18 cellular contexts compared by ENCODE assay signal in the genomic region with DNA sequence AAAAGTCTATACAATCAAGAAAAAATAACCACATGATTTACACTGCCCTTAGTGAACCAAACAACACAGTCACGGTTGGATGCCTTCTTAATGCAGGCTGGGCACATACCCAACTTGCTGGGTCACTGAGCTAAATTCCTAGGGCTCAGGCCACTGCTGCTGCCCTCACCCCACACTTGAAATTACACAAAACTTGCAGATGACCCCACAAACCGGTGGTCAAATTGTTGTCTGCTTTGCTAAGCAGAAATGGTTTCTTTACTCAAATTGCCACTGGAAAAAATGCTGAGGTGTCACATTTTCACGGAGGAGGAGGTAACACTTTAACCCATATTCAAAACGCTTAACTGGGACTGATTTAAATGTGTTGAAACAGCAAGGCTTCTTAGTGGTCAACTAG.
A peak's percentile ranks its signal among the peaks of the same experiment; 100 is the strongest.
DNase-seq lines count a peak whose midpoint lies in the region; ATAC-seq and TF ChIP-seq lines count a peak whose summit lies in the region.
"Had no signal": no experiment of that assay in that cellular context is flagged by ENCODE, and none has a peak within 500 bp of the region (broad histone marks: within the 10 kb centered on the region; RNA-seq: fewer than 3 reads in every experiment).

No MANE protein-coding gene starts in this region.

- CTCF ChIA-PET in HEK293 (lab: Yijun Ruan, JAX), result no interaction called here

- H3K27ac ChIP-seq in HEK293 (ENCODE audit: extremely low read depth, low read depth, low read length), result no peak overlapping the region
- H3K27ac ChIP-seq: BLaER1, dorsolateral prefrontal cortex, right atrium auricular region had no signal

- ATAC-seq in HG02571 (IDR thresholded peaks at IDR 0.05; ENCODE audit: unreplicated experiment) (no peak), GM21786 (IDR thresholded peaks at IDR 0.05; ENCODE audit: unreplicated experiment) (no peak)
- ATAC-seq: activated T-cell treated with anti-CD3 and anti-CD28 coated beads, Interleukin-2, amount 50 U/mL, for 4 hours; stimulated activated naive CD8-positive, alpha-beta T cell treated with anti-CD3 and anti-CD28 coated beads, Interleukin-15, amount 100 ng/mL, for 72 hours had no signal

- POLR2A ChIA-PET in HEK293 (lab: Yijun Ruan, JAX), result no interaction called here

- no peak overlapping the region for H3K4me3 ChIP-seq in HEK293 (ENCODE audit: low read depth, low read length)
- H3K4me3 ChIP-seq: BLaER1, dorsolateral prefrontal cortex, right atrium auricular region had no signal

- H3K9me3 ChIP-seq in HEK293 (ENCODE audit: control insufficient read depth, insufficient read depth, low read depth, low read length), result no peaks in the 10 kb centered on the region
- H3K9me3 ChIP-seq: BLaER1, right atrium auricular region had no signal

- no peak for TF ChIP-seq CTCF in HEK293 (tag by site-specific recombination; IDR thresholded peaks at IDR 0.05)

- H3K4me1 ChIP-seq in HEK293 (ENCODE audit: control insufficient read depth, insufficient read depth, low read length), result no peaks in the 10 kb centered on the region; the same call in 1 of the 2 replicates
- H3K4me1 ChIP-seq: BLaER1, right atrium auricular region had no signal

- no peaks in the 10 kb centered on the region for H3K36me3 ChIP-seq in HEK293 (ENCODE audit: control insufficient read depth in 2 of 2, insufficient read depth in 1 of 2, low read length in 2 of 2)
- H3K36me3 ChIP-seq: BLaER1, right atrium auricular region had no signal

- DNase-seq in DMS53 (lab: John Stamatoyannopoulos, UW) (peak; percentile 56), astrocyte of the hippocampus (ENCODE audit: low read depth, low spot score) (peak; percentile 66), medulla oblongata (ENCODE audit: extremely low spot score) (peak; percentile 32), NCI-H1048 (lab: John Stamatoyannopoulos, UW) (no peak)
- no peak for DNase-seq in activated naive CD4-positive, alpha-beta T cell treated with Interleukin-2 at 50 U/mL for 16 hours
- DNase-seq: activated CD4-positive, alpha-beta T cell treated with anti-CD3 and anti-CD28 coated beads for 4 hours; activated T-cell treated with anti-CD3 and anti-CD28 coated beads, Interleukin-2, amount 50 U/mL, for 4 hours; dorsolateral prefrontal cortex; naive B cell; NCI-H1105; NCI-H510A; stimulated activated naive CD8-positive, alpha-beta T cell treated with anti-CD3 and anti-CD28 coated beads, Interleukin-15, amount 100 ng/mL, for 72 hours; T-helper 2 cell had no signal

TF ChIP-seq in HEK293, 187 proteins besides CTCF, POLR2A, EP300 and RAD21:
- peak; percentile 82 for TF ChIP-seq ZBTB48 (tag by site-specific recombination; IDR thresholded peaks at IDR 0.05)
- TF ChIP-seq ZNF707 (tag by site-specific recombination; IDR thresholded peaks at IDR 0.05), result no peak
- TF ChIP-seq ZNF155 (tag by site-specific recombination; IDR thresholded peaks at IDR 0.05), result no peak
- TF ChIP-seq ZNF510 (tag by site-specific recombination; IDR thresholded peaks at IDR 0.05; ENCODE audit: insufficient replicate concordance), result no peak
- no peak for TF ChIP-seq MEIS1 (CRISPR knock-in tag; IDR thresholded peaks at IDR 0.05; ENCODE audit: borderline replicate concordance)

Comparison
In these comparisons a context has a peak if more than half of its experiments do, and no peak if none do; other contexts are left out.
1. DNase-seq: peak in DMS53 (single experiment), astrocyte of the hippocampus (single experiment) and medulla oblongata (single experiment); none in NCI-H1048 (single experiment) and activated naive CD4-positive, alpha-beta T cell treated with Interleukin-2 at 50 U/mL for 16 hours (single experiment).